4 cellular contexts compared by ENCODE assay signal in the genomic region with DNA sequence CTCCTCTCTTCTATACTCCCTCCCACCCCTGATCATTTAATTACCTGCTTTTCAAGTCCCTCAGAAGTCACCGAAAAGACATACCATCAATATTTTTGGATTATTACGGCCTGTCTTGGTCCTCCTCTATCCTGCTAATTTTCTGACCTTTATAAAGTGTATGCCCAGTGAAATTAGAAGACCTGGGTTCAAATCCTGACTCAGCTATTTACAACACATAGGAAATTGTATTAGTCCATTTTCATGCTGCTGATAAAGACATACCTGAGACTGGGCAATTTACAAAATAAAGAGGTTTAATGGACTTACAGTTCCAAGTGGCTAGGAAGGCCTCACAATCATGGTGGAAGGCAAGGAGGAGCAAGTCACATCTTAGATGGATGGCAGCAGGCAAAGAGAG. TPM values are rescaled to one million over a fixed set of nuclear protein-coding genes. Genes with fewer than 3 reads are reported as not detected.
"Had no signal": no experiment of that assay in that cellular context is flagged by ENCODE, and none has a peak within 500 bp of the region (broad histone marks: within the 10 kb centered on the region; RNA-seq: fewer than 3 reads in every experiment).

No MANE protein-coding gene starts in this region.

RNA-seq across cellular contexts. Expression of a gene that starts 14.8 kb away (rescaled TPM):
- total RNA-seq: LHCN-M2, M059J, MCF 10A, NCI-H460 had no signal
